8 cellular contexts compared by ENCODE assay signal in the genomic region with DNA sequence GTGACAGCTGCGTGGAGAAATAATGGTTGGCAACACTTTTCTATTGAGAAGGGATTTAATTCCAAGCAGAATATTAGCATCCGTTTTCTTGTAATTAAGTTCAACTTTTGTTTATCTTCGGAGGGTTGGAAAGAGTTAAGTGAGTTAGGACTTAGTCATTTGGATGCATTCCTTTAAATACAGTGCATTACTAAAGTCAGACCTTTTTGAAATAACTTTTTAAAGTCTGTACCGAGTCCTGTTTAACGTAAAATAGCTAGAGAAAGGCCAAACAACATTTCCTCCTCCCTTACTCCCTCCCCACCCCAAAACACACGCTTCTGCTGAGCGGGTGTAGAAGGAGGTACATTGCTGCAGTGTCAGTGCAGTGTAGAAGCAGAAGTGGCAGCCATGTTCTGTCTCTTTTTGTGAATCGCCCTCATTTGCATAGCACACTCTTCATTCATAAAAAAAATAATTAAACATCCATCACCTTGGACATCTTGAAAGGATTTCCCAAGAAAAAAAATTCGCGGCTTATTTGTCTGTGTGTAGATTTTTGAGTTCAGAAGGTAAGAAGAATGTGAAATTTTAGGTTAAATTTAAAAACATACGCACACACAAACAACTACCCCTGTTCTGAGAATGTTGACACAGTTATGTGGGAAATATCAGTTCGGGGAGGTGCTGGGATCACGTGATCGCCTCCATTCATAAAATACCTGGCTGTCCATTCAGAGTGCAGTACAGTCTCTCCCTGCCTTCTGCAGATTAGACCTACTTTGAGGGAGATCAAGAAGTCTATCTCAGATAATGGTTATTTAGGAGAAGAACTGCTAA. TPM values are rescaled to one million over a fixed set of nuclear protein-coding genes. Genes with fewer than 3 reads are reported as not detected.
DNase-seq lines count a peak whose midpoint lies in the region; ATAC-seq and FAIRE-seq lines count a peak whose summit lies in the region.

No MANE protein-coding gene starts in this region.

- DNase-seq in Ammon's horn (ENCODE audit: low spot score), result peak; percentile 81
- peak; percentile 84 to 86 for DNase-seq in NCI-H526 (lab: John Stamatoyannopoulos, UW)
- peak; percentile 65 for DNase-seq in activated effector memory CD4-positive, alpha-beta T cell treated with anti-CD3 and anti-CD28 coated beads, Interleukin-2, amount 50 U/mL, for 16 hours
- peak; percentile 19 to 57 for DNase-seq in frontal cortex (ENCODE audit: low spot score in 2 of 2)
- DNase-seq in nucleus accumbens (lab: John Stamatoyannopoulos, UW), result peak in 38 of 56 donors; percentile 3 to 61 (median 22)
- DNase-seq in NCI-H1436 treated with DMSO at 0.1 percent for 48 hours (lab: John Stamatoyannopoulos, UW), result no peak

- FAIRE-seq in frontal cortex (lab: Jason Lieb, UNC), result no peak

- ATAC-seq in GM18867 (IDR thresholded peaks at IDR 0.05; ENCODE audit: unreplicated experiment) (peak; percentile 52), HG03196 (IDR thresholded peaks at IDR 0.05; ENCODE audit: unreplicated experiment) (peak; percentile 48)

RNA-seq across cellular contexts. Expression of a gene that starts 1.6 kb away (rescaled TPM):
- 70.9 TPM for total RNA-seq in frontal cortex
